ENCODE assay signal across 8 cellular contexts in the genomic region with DNA sequence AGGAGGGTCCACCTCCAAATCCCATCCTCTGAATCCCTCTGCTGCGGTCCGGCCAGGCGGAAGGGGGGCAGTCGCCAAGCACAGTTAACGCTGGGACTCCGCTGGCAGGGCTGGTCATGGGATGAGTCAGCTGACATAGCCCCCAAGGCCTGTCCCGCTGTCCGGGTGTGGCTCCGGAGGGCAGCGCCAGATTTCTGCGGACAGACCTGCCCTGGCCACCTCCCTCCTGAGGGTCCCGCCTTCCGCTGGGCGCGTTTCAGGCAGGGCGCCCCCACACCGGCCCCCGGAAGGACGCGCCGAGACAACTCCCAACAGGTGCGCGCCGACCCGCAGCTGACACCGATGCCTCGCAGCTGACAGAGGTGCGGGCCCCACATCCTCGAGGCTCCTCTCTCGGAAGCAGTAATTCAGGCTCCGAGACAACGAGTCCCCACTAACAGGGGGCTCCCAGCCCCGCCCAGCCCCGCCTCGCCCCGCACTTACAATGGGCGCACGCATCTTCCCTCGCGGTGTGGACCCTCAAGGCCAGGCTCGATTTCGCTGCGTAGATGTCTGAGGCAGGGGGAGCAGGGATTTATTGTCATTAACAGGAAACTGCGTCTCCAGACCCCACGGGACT. TPM values are rescaled to one million over a fixed set of nuclear protein-coding genes. Genes with fewer than 3 reads are reported as not detected.
DNase-seq lines count a peak whose midpoint lies in the region; ATAC-seq, FAIRE-seq and TF ChIP-seq lines count a peak whose summit lies in the region.

No MANE protein-coding gene starts in this region.

- WGBS in thymus = 2% methylated on average over 45 of the region's 45 CpGs

- no peaks in the 10 kb centered on the region for H3K27me3 ChIP-seq in naive thymus-derived CD4-positive, alpha-beta T cell (ENCODE audit: control insufficient read depth in 2 of 2, insufficient read depth in 2 of 2, low read length in 2 of 2)
- H3K27me3 ChIP-seq in thymus (ENCODE audit: control insufficient read depth, insufficient read depth) = no peaks in the 10 kb centered on the region

- TF ChIP-seq CTCF in LNCaP clone FGC (IDR thresholded peaks at IDR 0.05; ENCODE audit: control insufficient read depth, extremely low read depth, insufficient read depth) (no peak), fibroblast of pulmonary artery (IDR thresholded peaks at IDR 0.05; ENCODE audit: low read length, missing control alignments) (no peak)

- intact Hi-C loops in activated T-helper 2 cell treated with anti-CD3 and anti-CD28 coated beads, Interferon-gamma antibody, Interleukin-2, Interleukin-4, amounts not matched to agents 10 μg/mL and 5 μg/mL and 100 μg/mL, durations not matched to agents 14 hours and 24 hours and 36 hours (cut with micrococcal nuclease) = loop anchor here (5.0 kb wide), 3 partner anchors 46 to 121 kb away; partner anchors contain the start of genes PLAAT4 and PLAAT5
- intact Hi-C loops in naive thymus-derived CD4-positive, alpha-beta T cell (cut with micrococcal nuclease) = loop anchor here (1.0 to 5.0 kb wide), 6 partner anchors 41 to 83 kb away; partner anchors contain the start of gene ATL3 (in 1 of the 2)

- ATAC-seq in naive thymus-derived CD4-positive, alpha-beta T cell = peak; percentile 75
- no peak for ATAC-seq in HG03108 (IDR thresholded peaks at IDR 0.05; ENCODE audit: unreplicated experiment)

- no peak overlapping the region for H3K27ac Mint-ChIP-seq in activated T-helper 2 cell treated with anti-CD3 and anti-CD28 coated beads, Interferon-gamma antibody, Interleukin-2, Interleukin-4, amounts not matched to agents 10 μg/mL and 5 μg/mL and 100 μg/mL, durations not matched to agents 14 hours and 24 hours and 36 hours
- H3K27ac Mint-ChIP-seq in naive thymus-derived CD4-positive, alpha-beta T cell = peak overlapping the region in 8 of 9 donors; percentile 12 to 74 (median 58)

- no peaks in the 10 kb centered on the region for H3K36me3 ChIP-seq in naive thymus-derived CD4-positive, alpha-beta T cell (ENCODE audit: control insufficient read depth in 2 of 3, insufficient read depth in 3 of 3, low read length in 3 of 3)
- no peaks in the 10 kb centered on the region for H3K36me3 ChIP-seq in thymus (ENCODE audit: control insufficient read depth, insufficient read depth)

- no peaks in the 10 kb centered on the region for H3K36me3 Mint-ChIP-seq in activated T-helper 2 cell treated with anti-CD3 and anti-CD28 coated beads, Interferon-gamma antibody, Interleukin-2, Interleukin-4, amounts not matched to agents 10 μg/mL and 5 μg/mL and 100 μg/mL, durations not matched to agents 14 hours and 24 hours and 36 hours (ENCODE audit: low read depth)
- H3K36me3 Mint-ChIP-seq in naive thymus-derived CD4-positive, alpha-beta T cell = no peaks in the 10 kb centered on the region

- no peak for TF ChIP-seq POLR2A in GM12891 (IDR thresholded peaks at IDR 0.05; ENCODE audit: low read depth, low read length)

- peaks cover 11% of the 10 kb centered on the region for H3K4me1 Mint-ChIP-seq in activated T-helper 2 cell treated with anti-CD3 and anti-CD28 coated beads, Interferon-gamma antibody, Interleukin-2, Interleukin-4, amounts not matched to agents 10 μg/mL and 5 μg/mL and 100 μg/mL, durations not matched to agents 14 hours and 24 hours and 36 hours (ENCODE audit: low read depth)
- H3K4me1 Mint-ChIP-seq in naive thymus-derived CD4-positive, alpha-beta T cell = peaks cover 0 to 26% (median 12%) of the 10 kb centered on the region in 7 donors

- peaks cover 27% of the 10 kb centered on the region for H3K27me3 Mint-ChIP-seq in activated T-helper 2 cell treated with anti-CD3 and anti-CD28 coated beads, Interferon-gamma antibody, Interleukin-2, Interleukin-4, amounts not matched to agents 10 μg/mL and 5 μg/mL and 100 μg/mL, durations not matched to agents 14 hours and 24 hours and 36 hours (ENCODE audit: low read depth)
- H3K27me3 Mint-ChIP-seq in naive thymus-derived CD4-positive, alpha-beta T cell = peaks cover 0 to 31% (median 0%) of the 10 kb centered on the region in 5 donors

- DNase-seq in GM12891 (ENCODE audit: insufficient read length, low spot score) (peak; percentile 44), LNCaP clone FGC (ENCODE audit: low read depth) (no peak), fibroblast of pulmonary artery (ENCODE audit: low read depth) (no peak), OCI-M1 (lab: John Stamatoyannopoulos, UW) (no peak)
- DNase-seq in activated T-helper 2 cell treated with anti-CD3 and anti-CD28 coated beads, Interferon-gamma antibody, Interleukin-2, Interleukin-4, amounts not matched to agents 10 μg/mL and 5 μg/mL and 100 μg/mL, durations not matched to agents 14 hours and 24 hours and 36 hours (ENCODE audit: low spot score) = no peak
- DNase-seq in naive thymus-derived CD4-positive, alpha-beta T cell = peak in 8 of 9 donors; percentile 13 to 49 (median 33)

- CTCF ChIA-PET in naive thymus-derived CD4-positive, alpha-beta T cell (lab: Charles Lee) = no interaction called here

- no peaks in the 10 kb centered on the region for H3K9me3 ChIP-seq in naive thymus-derived CD4-positive, alpha-beta T cell (ENCODE audit: control insufficient read depth in 2 of 3, low read length in 3 of 3)
- H3K9me3 ChIP-seq in thymus (ENCODE audit: control insufficient read depth) = no peaks in the 10 kb centered on the region

- peak overlapping the region; percentile 62 for H3K4me3 ChIP-seq in LNCaP clone FGC (ENCODE audit: low read depth, low read length)
- H3K4me3 ChIP-seq in fibroblast of pulmonary artery (replicated peaks; ENCODE audit: low read depth, low read length) = peak overlapping the region; percentile 64
- H3K4me3 ChIP-seq in naive thymus-derived CD4-positive, alpha-beta T cell (ENCODE audit: low read length) = peak overlapping the region; percentile 75
- H3K4me3 ChIP-seq in thymus (ENCODE audit: low read length) = peak overlapping the region; percentile 51

- FAIRE-seq in GM12891 (lab: Jason Lieb, UNC) = no peak

- POLR2A ChIA-PET in naive thymus-derived CD4-positive, alpha-beta T cell (lab: Charles Lee) = no interaction called here

- H3K4me1 ChIP-seq in naive thymus-derived CD4-positive, alpha-beta T cell (ENCODE audit: control insufficient read depth in 2 of 2, insufficient read depth in 2 of 2, low read length in 2 of 2) = peaks cover 0 to 3% of the 10 kb centered on the region in 2 donors
- H3K4me1 ChIP-seq in thymus (ENCODE audit: control insufficient read depth, insufficient read depth, low read length) = peaks cover 6% of the 10 kb centered on the region

- no peaks in the 10 kb centered on the region for H3K9me3 Mint-ChIP-seq in activated T-helper 2 cell treated with anti-CD3 and anti-CD28 coated beads, Interferon-gamma antibody, Interleukin-2, Interleukin-4, amounts not matched to agents 10 μg/mL and 5 μg/mL and 100 μg/mL, durations not matched to agents 14 hours and 24 hours and 36 hours
- H3K9me3 Mint-ChIP-seq in naive thymus-derived CD4-positive, alpha-beta T cell = no peaks in the 10 kb centered on the region

- peak overlapping the region; percentile 35 for H3K27ac ChIP-seq in naive thymus-derived CD4-positive, alpha-beta T cell (ENCODE audit: low read depth, low read length)
- no peak overlapping the region for H3K27ac ChIP-seq in thymus (ENCODE audit: low read depth)

- H3K4me3 Mint-ChIP-seq in activated T-helper 2 cell treated with anti-CD3 and anti-CD28 coated beads, Interferon-gamma antibody, Interleukin-2, Interleukin-4, amounts not matched to agents 10 μg/mL and 5 μg/mL and 100 μg/mL, durations not matched to agents 14 hours and 24 hours and 36 hours (ENCODE audit: low read depth) = peak overlapping the region; percentile 77
- peak overlapping the region; percentile 82 to 89 (median 86) for H3K4me3 Mint-ChIP-seq in naive thymus-derived CD4-positive, alpha-beta T cell

TF ChIP-seq in GM12891, 5 proteins besides CTCF, POLR2A, EP300 and RAD21:
- no peak for TF ChIP-seq POLR2AphosphoS5 (IDR thresholded peaks at IDR 0.05; ENCODE audit: low read depth, low read length)
- no peak for TF ChIP-seq PAX5 (IDR thresholded peaks at IDR 0.05; ENCODE audit: insufficient read depth, low read length, severe bottlenecking)
- TF ChIP-seq TAF1 (IDR thresholded peaks at IDR 0.05; ENCODE audit: low read depth, low read length) = no peak
- no peak for TF ChIP-seq SPI1 (IDR thresholded peaks at IDR 0.05; ENCODE audit: low read depth, low read length)
- TF ChIP-seq POU2F2 (IDR thresholded peaks at IDR 0.05; ENCODE audit: low read depth, low read length) = no peak

RNA-seq across cellular contexts. Expression of gene PLAAT3, which starts 0.6 kb away (rescaled TPM):
- 15.7 TPM for polyA plus RNA-seq in GM12891 (2012; ENCODE audit: low read depth, missing spikeins)
- total RNA-seq in activated T-helper 2 cell treated with anti-CD3 and anti-CD28 coated beads, Interferon-gamma antibody, Interleukin-2, Interleukin-4, amounts not matched to agents 10 μg/mL and 5 μg/mL and 100 μg/mL, durations not matched to agents 14 hours and 24 hours and 36 hours = 15.2 and 17.3 TPM in 2 replicates
- 10 to 100 TPM in 1 of 5 experiments, 1 to 10 TPM in 3, under 1 TPM in 1; 0.92 to 10.3 (median 2.0) TPM for total RNA-seq in naive thymus-derived CD4-positive, alpha-beta T cell
- 1 to 10 TPM; 1.9 to 4.8 TPM for polyA plus RNA-seq in naive thymus-derived CD4-positive, alpha-beta T cell
- 21.8 TPM for polyA plus RNA-seq in thymus

RNA-seq across cellular contexts. Expression of gene PLAAT2, which starts 50.4 kb away (rescaled TPM):
- polyA plus RNA-seq in GM12891 (2012; ENCODE audit: low read depth, missing spikeins) = 9.7 TPM
- not detected in 2 replicates for total RNA-seq in activated T-helper 2 cell treated with anti-CD3 and anti-CD28 coated beads, Interferon-gamma antibody, Interleukin-2, Interleukin-4, amounts not matched to agents 10 μg/mL and 5 μg/mL and 100 μg/mL, durations not matched to agents 14 hours and 24 hours and 36 hours
- under 1 TPM in 1 of 5 experiments, not detected in 4; 0.51 TPM for total RNA-seq in naive thymus-derived CD4-positive, alpha-beta T cell
- not detected for polyA plus RNA-seq in naive thymus-derived CD4-positive, alpha-beta T cell
- 1.8 TPM for polyA plus RNA-seq in thymus

RNA-seq across cellular contexts. Expression of gene ATL3, which starts 57.5 kb away (rescaled TPM):
- polyA plus RNA-seq in GM12891 (2012; ENCODE audit: low read depth, missing spikeins) = 8.0 TPM
- 38.6 and 38.8 TPM in 2 replicates for total RNA-seq in activated T-helper 2 cell treated with anti-CD3 and anti-CD28 coated beads, Interferon-gamma antibody, Interleukin-2, Interleukin-4, amounts not matched to agents 10 μg/mL and 5 μg/mL and 100 μg/mL, durations not matched to agents 14 hours and 24 hours and 36 hours
- 10 to 100 TPM; 25.3 to 33.3 (median 29.5) TPM for total RNA-seq in naive thymus-derived CD4-positive, alpha-beta T cell
- polyA plus RNA-seq in naive thymus-derived CD4-positive, alpha-beta T cell = 10 to 100 TPM; 13.8 to 16.7 TPM
- 18.9 TPM for polyA plus RNA-seq in thymus

Comparison
In these comparisons a context has a peak if more than half of its experiments do, and no peak if none do; other contexts are left out.
1. DNase-seq: peak in GM12891 (single experiment) and naive thymus-derived CD4-positive, alpha-beta T cell (8 of 9); none in LNCaP clone FGC (single experiment), activated T-helper 2 cell treated with anti-CD3 and anti-CD28 coated beads, Interferon-gamma antibody, Interleukin-2, Interleukin-4, amounts not matched to agents 10 μg/mL and 5 μg/mL and 100 μg/mL, durations not matched to agents 14 hours and 24 hours and 36 hours (single experiment), fibroblast of pulmonary artery (single experiment) and OCI-M1 (single experiment).
2. Peak in every context shown above with its lines, with median percentiles within 50 percentile points of each other: H3K4me3 ChIP-seq.